In the genomic region with DNA sequence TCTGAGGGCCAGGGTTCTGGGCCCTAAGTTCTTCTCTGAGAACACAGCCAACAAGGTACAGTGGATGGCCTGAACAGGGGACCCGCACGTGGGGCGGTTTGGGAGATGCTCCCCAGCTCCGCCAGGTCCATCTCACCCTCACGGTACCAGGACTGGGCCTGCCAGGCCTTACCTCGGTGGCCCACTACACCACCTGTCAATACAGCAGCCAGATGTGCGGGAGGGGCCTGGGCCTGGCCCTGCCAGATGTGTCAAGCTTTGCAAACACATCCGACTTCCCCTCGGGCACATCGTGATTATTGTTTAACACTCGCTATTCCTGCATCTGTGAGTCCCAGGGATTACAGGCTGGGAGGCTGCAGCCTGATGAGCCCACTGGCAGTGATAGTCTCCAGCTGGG, we compare ENCODE assay signal across 24 cellular contexts.
"Had no signal": no experiment of that assay in that cellular context is flagged by ENCODE, and none has a peak within 500 bp of the region (broad histone marks: within the 10 kb centered on the region; RNA-seq: fewer than 3 reads in every experiment).

No MANE protein-coding gene starts in this region.

- H3K4me3 Mint-ChIP-seq: activated naive CD4-positive, alpha-beta T cell treated with anti-CD3 and anti-CD28 coated beads for 36 hours; activated naive CD8-positive, alpha-beta T cell treated with anti-CD3 and anti-CD28 coated beads for 36 hours; activated T-helper 1 cell treated with anti-CD3 and anti-CD28 coated beads, Interleukin-12 subunit alpha, Interleukin-12 subunit beta, Interleukin-2, Interleukin-4 antibody, amounts not matched to agents 30 ng/mL and 10 ng/mL and 1 ng/mL, durations not matched to agents 14 hours and 24 hours and 36 hours; memory B cell; natural killer cell treated with Interleukin-12 subunit alpha and Interleukin-12 subunit beta and Interleukin-15 and Interleukin-18, amount 100 ng/mL, for 72 hours; stimulated activated naive CD8-positive, alpha-beta T cell treated with anti-CD3 and anti-CD28 coated beads, Interleukin-15, Interleukin-2, amounts not matched to agents 100 ng/mL and 50 ng/mL, for 24 hours had no signal

- H3K36me3 Mint-ChIP-seq: activated naive CD8-positive, alpha-beta T cell treated with anti-CD3 and anti-CD28 coated beads for 36 hours; memory B cell; natural killer cell treated with Interleukin-12 subunit alpha and Interleukin-12 subunit beta and Interleukin-15 and Interleukin-18, amount 100 ng/mL, for 72 hours had no signal

- H3K4me3 ChIP-seq: adrenal gland, ascending aorta, gastroesophageal sphincter, hepatocyte, mucosa of descending colon, right lobe of liver, tibial nerve had no signal

- H3K4me1 Mint-ChIP-seq: activated naive CD8-positive, alpha-beta T cell treated with anti-CD3 and anti-CD28 coated beads for 36 hours had no signal

- H3K27ac ChIP-seq: ascending aorta, brain microvascular endothelial cell, gastroesophageal sphincter, hepatocyte, neutrophil, right lobe of liver, tibial nerve, VCaP had no signal

- H3K27me3 ChIP-seq: adrenal gland, ascending aorta, brain microvascular endothelial cell, hepatocyte, right lobe of liver, tibial nerve had no signal

- H3K9me3 Mint-ChIP-seq: activated naive CD4-positive, alpha-beta T cell treated with anti-CD3 and anti-CD28 coated beads for 36 hours; activated naive CD8-positive, alpha-beta T cell treated with anti-CD3 and anti-CD28 coated beads for 36 hours; activated T-helper 1 cell treated with anti-CD3 and anti-CD28 coated beads, Interleukin-12 subunit alpha, Interleukin-12 subunit beta, Interleukin-2, Interleukin-4 antibody, amounts not matched to agents 30 ng/mL and 10 ng/mL and 1 ng/mL, durations not matched to agents 14 hours and 24 hours and 36 hours; memory B cell; natural killer cell treated with Interleukin-12 subunit alpha and Interleukin-12 subunit beta and Interleukin-15 and Interleukin-18, amount 100 ng/mL, for 72 hours; stimulated activated naive CD8-positive, alpha-beta T cell treated with anti-CD3 and anti-CD28 coated beads, Interleukin-15, Interleukin-2, amounts not matched to agents 100 ng/mL and 50 ng/mL, for 24 hours had no signal

- DNase-seq: activated CD4-positive, alpha-beta T cell treated with anti-CD3 and anti-CD28 coated beads for 48 hours; activated CD4-positive, alpha-beta T cell treated with anti-CD3 and anti-CD28 coated beads, Interleukin-2, amount 50 U/mL, for 48 hours; activated CD8-positive, alpha-beta memory T cell treated with anti-CD3 and anti-CD28 coated beads for 24 hours; activated CD8-positive, alpha-beta memory T cell treated with anti-CD3 and anti-CD28 coated beads, Interleukin-2, amount 50 U/mL, for 4 hours; activated effector memory CD4-positive, alpha-beta T cell treated with anti-CD3 and anti-CD28 coated beads, Interleukin-2, amount 50 U/mL, for 16 hours; activated naive CD4-positive, alpha-beta T cell treated with anti-CD3 and anti-CD28 coated beads for 36 hours; activated naive CD8-positive, alpha-beta T cell treated with anti-CD3 and anti-CD28 coated beads for 36 hours; activated T-cell treated with anti-CD3 and anti-CD28 coated beads, Interleukin-2, amount 50 U/mL, for 1 hour; brain microvascular endothelial cell; effector CD8-positive, alpha-beta T cell; stimulated activated CD4-positive, alpha-beta T cell treated with anti-CD3 and anti-CD28 coated beads, Interleukin-2, amount 100 ng/mL, for 48 hours had no signal

- H3K27ac Mint-ChIP-seq: activated naive CD4-positive, alpha-beta T cell treated with anti-CD3 and anti-CD28 coated beads for 36 hours; activated naive CD8-positive, alpha-beta T cell treated with anti-CD3 and anti-CD28 coated beads for 36 hours; activated T-helper 1 cell treated with anti-CD3 and anti-CD28 coated beads, Interleukin-12 subunit alpha, Interleukin-12 subunit beta, Interleukin-2, Interleukin-4 antibody, amounts not matched to agents 30 ng/mL and 10 ng/mL and 1 ng/mL, durations not matched to agents 14 hours and 24 hours and 36 hours; memory B cell; natural killer cell treated with Interleukin-12 subunit alpha and Interleukin-12 subunit beta and Interleukin-15 and Interleukin-18, amount 100 ng/mL, for 72 hours; stimulated activated naive CD8-positive, alpha-beta T cell treated with anti-CD3 and anti-CD28 coated beads, Interleukin-15, Interleukin-2, amounts not matched to agents 100 ng/mL and 50 ng/mL, for 24 hours had no signal
